ENCODE assay signal across 13 cellular contexts in genomic region chr1:66576645-66577044, GRCh38. TPM values are rescaled to one million over a fixed set of nuclear protein-coding genes. Genes with fewer than 3 reads are reported as not detected.
A peak's percentile ranks its signal among the peaks of the same experiment; 100 is the strongest.
DNase-seq lines count a peak whose midpoint lies in the region; ATAC-seq and TF ChIP-seq lines count a peak whose summit lies in the region.
"Had no signal": no experiment of that assay in that cellular context is flagged by ENCODE, and none has a peak within 500 bp of the region (broad histone marks: within the 10 kb centered on the region; RNA-seq: fewer than 3 reads in every experiment).

No MANE protein-coding gene starts in this region.

- H3K4me3 ChIP-seq in left ventricle myocardium inferior, result no peak overlapping the region
- H3K4me3 ChIP-seq in fibroblast of lung (replicated peaks in 1 of 4; ENCODE audit: control extremely low read depth in 1 of 4, insufficient read depth in 1 of 4, low read depth in 3 of 4, low read length in 4 of 4), result no peak overlapping the region
- no peak overlapping the region for H3K4me3 ChIP-seq in uterus
- H3K4me3 ChIP-seq: BLaER1 treated with 17β-estradiol and CSF1 and Interleukin-3, amounts not matched to agents 10 nM and 100 nM; skin epidermis had no signal

- no peak for TF ChIP-seq POLR2A in uterus (IDR thresholded peaks at IDR 0.05)

- H3K36me3 ChIP-seq in left ventricle myocardium inferior (no peaks in the 10 kb centered on the region), fibroblast of lung (ENCODE audit: control insufficient read depth, insufficient read depth, low read length) (no peaks in the 10 kb centered on the region), uterus (no peaks in the 10 kb centered on the region)
- H3K36me3 ChIP-seq: BLaER1 treated with 17β-estradiol and CSF1 and Interleukin-3, amounts not matched to agents 10 nM and 100 nM had no signal

- POLR2A ChIA-PET in naive thymus-derived CD8-positive, alpha-beta T cell (lab: Charles Lee), result no interaction called here

- no peak for TF ChIP-seq CTCF in left ventricle myocardium inferior (IDR thresholded peaks at IDR 0.05; ENCODE audit: borderline replicate concordance)
- no peak for TF ChIP-seq CTCF in fibroblast of lung (conservative IDR thresholded peaks at IDR 0.05 in 1 of 2, IDR thresholded peaks at IDR 0.05 in 1 of 2; ENCODE audit: low read depth in 1 of 2, low read length in 2 of 2)
- no peak for TF ChIP-seq CTCF in uterus (IDR thresholded peaks at IDR 0.05)

- peaks cover 26% of the 10 kb centered on the region for H3K79me2 ChIP-seq in fibroblast of lung (ENCODE audit: control insufficient read depth, insufficient read depth, low read length)

- no peak overlapping the region for H3K27ac ChIP-seq in left ventricle myocardium inferior (replicated peaks)
- H3K27ac ChIP-seq in fibroblast of lung (ENCODE audit: insufficient read depth, low read length), result no peak overlapping the region
- peak overlapping the region; percentile 7 to 39 for H3K27ac ChIP-seq in uterus
- H3K27ac ChIP-seq: BLaER1 treated with 17β-estradiol and CSF1 and Interleukin-3, amounts not matched to agents 10 nM and 100 nM had no signal

- H3K27me3 ChIP-seq in left ventricle myocardium inferior (ENCODE audit: low read depth), result no peaks in the 10 kb centered on the region
- no peaks in the 10 kb centered on the region for H3K27me3 ChIP-seq in fibroblast of lung (ENCODE audit: control insufficient read depth, insufficient read depth, low read length)
- no peaks in the 10 kb centered on the region for H3K27me3 ChIP-seq in uterus
- H3K27me3 ChIP-seq: BLaER1 treated with 17β-estradiol and CSF1 and Interleukin-3, amounts not matched to agents 10 nM and 100 nM had no signal

- ATAC-seq in left ventricle myocardium superior, result peak; percentile 59
- ATAC-seq in naive thymus-derived CD8-positive, alpha-beta T cell, result no peak

- H3K4me1 Mint-ChIP-seq in naive thymus-derived CD8-positive, alpha-beta T cell, result peaks cover 0 to 2% (median 0%) of the 10 kb centered on the region in 4 donors
- H3K4me1 Mint-ChIP-seq: activated naive CD8-positive, alpha-beta T cell treated with anti-CD3 and anti-CD28 coated beads for 36 hours had no signal

- intact Hi-C loops in left ventricle myocardium superior (cut with micrococcal nuclease), result no loop called here
- intact Hi-C loops in left ventricle myocardium inferior (cut with micrococcal nuclease), result no loop called here
- intact Hi-C loops in uterus (cut with DNase I; ENCODE audit: low total_unique reads), result no loop called here

- H3K36me3 Mint-ChIP-seq in naive thymus-derived CD8-positive, alpha-beta T cell, result no peaks in the 10 kb centered on the region
- H3K36me3 Mint-ChIP-seq: activated naive CD8-positive, alpha-beta T cell treated with anti-CD3 and anti-CD28 coated beads for 36 hours had no signal

- no peak overlapping the region for H3K9ac ChIP-seq in fibroblast of lung (ENCODE audit: insufficient read depth, low read length)
- H3K9ac ChIP-seq: BLaER1 treated with 17β-estradiol and CSF1 and Interleukin-3, amounts not matched to agents 10 nM and 100 nM had no signal

- peaks cover 0 to 15% (median 0%) of the 10 kb centered on the region in 5 donors for H3K27me3 Mint-ChIP-seq in naive thymus-derived CD8-positive, alpha-beta T cell

- H4K20me1 ChIP-seq in fibroblast of lung (ENCODE audit: control insufficient read depth, extremely low read depth, insufficient read depth, low read length), result no peaks in the 10 kb centered on the region
- H4K20me1 ChIP-seq: BLaER1 treated with 17β-estradiol and CSF1 and Interleukin-3, amounts not matched to agents 10 nM and 100 nM had no signal

- no peaks in the 10 kb centered on the region for H3K9me3 ChIP-seq in left ventricle myocardium inferior (replicated peaks)
- H3K9me3 ChIP-seq in fibroblast of lung (ENCODE audit: control insufficient read depth, insufficient read depth, low read depth, low read length), result no peaks in the 10 kb centered on the region
- no peaks in the 10 kb centered on the region for H3K9me3 ChIP-seq in uterus
- H3K9me3 ChIP-seq: BLaER1 treated with 17β-estradiol and CSF1 and Interleukin-3, amounts not matched to agents 10 nM and 100 nM had no signal

- H3K4me3 Mint-ChIP-seq in naive thymus-derived CD8-positive, alpha-beta T cell, result no peak overlapping the region
- H3K4me3 Mint-ChIP-seq: activated naive CD8-positive, alpha-beta T cell treated with anti-CD3 and anti-CD28 coated beads for 36 hours had no signal

- H3K4me2 ChIP-seq in fibroblast of lung (ENCODE audit: extremely low read depth, insufficient read depth, low read length), result peak overlapping the region; percentile 5

- peaks cover 0 to 3% (median 0%) of the 10 kb centered on the region in 9 donors for H3K9me3 Mint-ChIP-seq in naive thymus-derived CD8-positive, alpha-beta T cell
- H3K9me3 Mint-ChIP-seq: activated naive CD8-positive, alpha-beta T cell treated with anti-CD3 and anti-CD28 coated beads for 36 hours had no signal

- DNase-seq in left ventricle myocardium superior, result no peak
- no peak for DNase-seq in left ventricle myocardium inferior
- peak; percentile 78 for DNase-seq in OCI-M1 (lab: John Stamatoyannopoulos, UW)
- DNase-seq in fibroblast of lung (ENCODE audit: low read depth in 2 of 2), result peak; percentile 31 to 61
- peak in 1 of 2 donors; percentile 51 for DNase-seq in uterus
- no peak for DNase-seq in naive thymus-derived CD8-positive, alpha-beta T cell
- DNase-seq in NCI-H187 treated with DMSO at 0.1 percent for 48 hours (lab: John Stamatoyannopoulos, UW), result no peak
- DNase-seq in NCI-H128 (lab: John Stamatoyannopoulos, UW; ENCODE audit: unreplicated experiment), result no peak
- DNase-seq: activated naive CD8-positive, alpha-beta T cell treated with anti-CD3 and anti-CD28 coated beads for 36 hours had no signal

- no peak overlapping the region for H2AFZ ChIP-seq in fibroblast of lung (ENCODE audit: low read length)

- H3K4me1 ChIP-seq in left ventricle myocardium inferior (peaks cover 16% of the 10 kb centered on the region), fibroblast of lung (ENCODE audit: control insufficient read depth, extremely low read depth, insufficient read depth, low read length) (peaks cover 9% of the 10 kb centered on the region), uterus (no peaks in the 10 kb centered on the region)

- H3K27ac Mint-ChIP-seq in naive thymus-derived CD8-positive, alpha-beta T cell, result no peak overlapping the region
- H3K27ac Mint-ChIP-seq: activated naive CD8-positive, alpha-beta T cell treated with anti-CD3 and anti-CD28 coated beads for 36 hours had no signal

RNA-seq across cellular contexts. Expression of gene SGIP1, which starts 42.7 kb away (rescaled TPM):
- total RNA-seq in left ventricle myocardium superior (2.9 TPM), left ventricle myocardium inferior (9.0 TPM), fibroblast of lung (11.0 and 37.8 TPM in 2 replicates), uterus (10 to 100 TPM in 1 of 4 donors, 1 to 10 TPM in 3; 2.8 to 23.0 (median 6.4) TPM)
- polyA plus RNA-seq in fibroblast of lung, result 71.4 and 77.6 TPM in 2 replicates
- polyA plus RNA-seq in fibroblast of lung (2012), result 40.1 and 41.3 TPM in 2 replicates
- 18.8 and 33.8 TPM in 2 replicates for polyA minus RNA-seq in fibroblast of lung (ENCODE audit: low replicate concordance)
- not detected for total RNA-seq in naive thymus-derived CD8-positive, alpha-beta T cell
- polyA plus RNA-seq in naive thymus-derived CD8-positive, alpha-beta T cell, result not detected
- total RNA-seq: activated CD8-positive, alpha-beta memory T cell treated with anti-CD3 and anti-CD28 coated beads for 36 hours; activated naive CD8-positive, alpha-beta T cell treated with anti-CD3 and anti-CD28 coated beads for 36 hours; T-helper 2 cell treated with Interferon-gamma antibody and Interleukin-4, amounts not matched to agents 100 ng/mL and 5 ng/mL, for 36 hours had no signal

Comparison
In these comparisons a context has a peak if more than half of its experiments do, and no peak if none do; other contexts are left out.
1. DNase-seq: peak in OCI-M1 (single experiment) and fibroblast of lung (2 of 2); none in left ventricle myocardium superior (single experiment), left ventricle myocardium inferior (single experiment), naive thymus-derived CD8-positive, alpha-beta T cell (0 of 10), NCI-H187 treated with DMSO at 0.1 percent for 48 hours (single experiment) and NCI-H128 (single experiment).
2. H3K27ac ChIP-seq: peak in uterus (2 of 2); none in left ventricle myocardium inferior (single experiment) and fibroblast of lung (single experiment).